Comparison of ENCODE assay signal across 23 cellular contexts in the genomic region with DNA sequence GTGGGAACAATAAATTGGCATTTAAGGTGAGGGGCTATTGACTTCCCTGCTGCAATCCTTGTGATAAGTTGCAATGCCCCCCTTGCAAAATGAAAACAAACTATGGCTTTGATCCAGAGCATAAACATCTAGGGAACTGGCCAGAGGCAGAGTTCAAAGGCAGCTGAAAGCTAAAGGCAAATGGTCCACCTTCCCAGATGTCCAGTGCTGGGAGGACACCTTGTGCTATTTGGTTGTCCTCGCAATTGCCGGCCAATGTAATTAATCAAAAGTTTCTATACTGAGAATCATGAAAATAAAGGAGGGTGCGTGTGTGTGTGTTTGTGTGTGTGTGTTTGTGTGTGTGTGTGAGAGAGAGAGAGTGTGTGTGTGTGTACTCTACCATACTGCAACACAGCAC.
"Had no signal": no experiment of that assay in that cellular context is flagged by ENCODE, and none has a peak within 500 bp of the region (broad histone marks: within the 10 kb centered on the region; RNA-seq: fewer than 3 reads in every experiment).

No MANE protein-coding gene starts in this region.

- H3K36me3 ChIP-seq: left lung, pancreas, prostate gland, transverse colon had no signal

- H3K9me3 ChIP-seq: left lung, pancreas, prostate gland, transverse colon had no signal

- ATAC-seq: activated CD4-positive, CD25-positive, alpha-beta regulatory T cell treated with anti-CD3 and anti-CD28 coated beads, Interleukin-2, amount 50 U/mL, for 24 hours; esophagus mucosa; left lung; pancreas had no signal

- H3K4me3 ChIP-seq: left lung, lung, pancreas, prostate gland, transverse colon had no signal

- FAIRE-seq: bronchial epithelial cell, keratinocyte, pancreas had no signal

- H3K4me1 ChIP-seq: left lung, pancreas, prostate gland had no signal

- DNase-seq: activated CD4-positive, alpha-beta T cell treated with anti-CD3 and anti-CD28 coated beads for 48 hours; activated CD4-positive, alpha-beta T cell treated with anti-CD3 and anti-CD28 coated beads, Interleukin-2, amount 50 U/mL, for 48 hours; activated CD8-positive, alpha-beta memory T cell treated with anti-CD3 and anti-CD28 coated beads for 24 hours; activated effector memory CD4-positive, alpha-beta T cell treated with Interleukin-2 at 50 U/mL for 16 hours; activated naive CD4-positive, alpha-beta T cell treated with Interleukin-2 at 50 U/mL for 16 hours; anterior cingulate cortex; endodermal cell; foreskin fibroblast; head of caudate nucleus; hippocampal formation; left lung; pancreas; stimulated activated CD4-positive, alpha-beta T cell treated with anti-CD3 and anti-CD28 coated beads, Interleukin-15, amount 100 ng/mL, for 24 hours; stimulated activated CD4-positive, alpha-beta T cell treated with anti-CD3 and anti-CD28 coated beads, Interleukin-2, amount 100 ng/mL, for 24 hours; stimulated activated naive CD4-positive, alpha-beta T cell treated with Interleukin-2 at 50 U/mL for 16 hours; T-helper 1 cell; transverse colon had no signal

- H3K27me3 ChIP-seq: left lung, pancreas, transverse colon had no signal
